24 cellular contexts compared by ENCODE assay signal in the genomic region with DNA sequence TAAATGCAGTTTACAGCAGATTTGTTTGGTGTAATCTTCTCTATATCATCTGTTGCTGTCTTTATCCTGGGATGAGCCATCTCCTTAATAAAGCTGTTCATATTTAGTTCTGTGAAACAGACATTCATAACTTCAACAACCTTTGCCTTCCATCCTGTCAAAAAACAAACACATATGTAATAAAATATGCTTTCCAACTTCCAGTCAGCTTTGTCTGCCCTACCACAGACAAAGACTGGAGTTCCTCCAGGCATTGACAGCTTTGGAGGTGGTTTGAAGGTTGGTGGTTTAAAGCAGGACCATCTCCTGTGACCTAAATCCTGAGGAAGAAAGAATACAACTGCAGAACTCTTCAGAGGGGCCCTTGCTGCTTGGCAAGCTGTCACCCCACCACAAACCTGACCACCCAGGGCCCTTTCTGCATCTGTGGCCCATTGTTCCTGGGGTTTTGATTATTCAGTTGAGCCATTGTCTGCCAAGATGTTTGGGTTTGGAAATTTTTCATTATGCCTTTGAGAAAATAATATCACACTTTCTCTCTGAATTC.
"Had no signal": no experiment of that assay in that cellular context is flagged by ENCODE, and none has a peak within 500 bp of the region (broad histone marks: within the 10 kb centered on the region; RNA-seq: fewer than 3 reads in every experiment).

No MANE protein-coding gene starts in this region.

- H3K36me3 Mint-ChIP-seq: activated naive CD8-positive, alpha-beta T cell; naive thymus-derived CD8-positive, alpha-beta T cell had no signal

- H3K27ac ChIP-seq: esophagus muscularis mucosa, gastroesophageal sphincter, heart left ventricle, left lung, ovary, psoas muscle, suprapubic skin, VCaP had no signal

- DNase-seq: activated CD4-positive, alpha-beta T cell treated with anti-CD3 and anti-CD28 coated beads, Interleukin-2, amount 50 U/mL, for 4 hours; activated CD4-positive, CD25-positive, alpha-beta regulatory T cell treated with anti-CD3 and anti-CD28 coated beads, Interleukin-2, amount 50 U/mL, for 72 hours; activated gamma-delta T cell treated with Interleukin-2 at 50 U/mL for 16 hours; activated T-cell treated with anti-CD3 and anti-CD28 coated beads, Interleukin-2, amount 50 U/mL, for 72 hours; amniotic stem cell; body of pancreas; caudate nucleus; cortex of kidney; effector CD4-positive, alpha-beta T cell; heart left ventricle; kidney; left lung; naive thymus-derived CD8-positive, alpha-beta T cell; ovary; psoas muscle; right cardiac atrium; trophoblast cell had no signal

- FAIRE-seq: kidney had no signal

- H3K36me3 ChIP-seq: esophagus muscularis mucosa, gastroesophageal sphincter, heart left ventricle, left lung, ovary, suprapubic skin had no signal

- H3K27me3 ChIP-seq: body of pancreas, esophagus muscularis mucosa, gastroesophageal sphincter, heart left ventricle, left lung, ovary, suprapubic skin had no signal

- H3K27ac Mint-ChIP-seq: activated naive CD8-positive, alpha-beta T cell; activated T-cell treated with anti-CD3 and anti-CD28 coated beads, Interleukin-2, amount 50 U/mL, for 72 hours; naive thymus-derived CD8-positive, alpha-beta T cell; stimulated activated naive CD8-positive, alpha-beta T cell treated with anti-CD3 and anti-CD28 coated beads, Interleukin-15, Interleukin-2, amounts not matched to agents 100 ng/mL and 50 ng/mL, for 24 hours; T-helper 1 cell treated with Interleukin-12 subunit alpha and Interleukin-12 subunit beta and Interleukin-4 antibody, amounts not matched to agents 30 μg/mL and 1 μg/mL, for 36 hours had no signal

- H3K9me3 ChIP-seq: body of pancreas, esophagus muscularis mucosa, gastroesophageal sphincter, heart left ventricle, left lung, ovary, psoas muscle, suprapubic skin had no signal

- ATAC-seq: activated T-cell treated with anti-CD3 and anti-CD28 coated beads, Interleukin-2, amount 50 U/mL, for 72 hours; body of pancreas; gastroesophageal sphincter; heart left ventricle; left lung; naive thymus-derived CD8-positive, alpha-beta T cell; psoas muscle; right cardiac atrium had no signal

- H3K27me3 Mint-ChIP-seq: activated naive CD8-positive, alpha-beta T cell; naive thymus-derived CD8-positive, alpha-beta T cell; stimulated activated naive CD8-positive, alpha-beta T cell treated with anti-CD3 and anti-CD28 coated beads, Interleukin-15, Interleukin-2, amounts not matched to agents 100 ng/mL and 50 ng/mL, for 24 hours had no signal

- H3K4me3 Mint-ChIP-seq: activated naive CD8-positive, alpha-beta T cell; activated T-cell treated with anti-CD3 and anti-CD28 coated beads, Interleukin-2, amount 50 U/mL, for 72 hours; naive thymus-derived CD8-positive, alpha-beta T cell; stimulated activated naive CD8-positive, alpha-beta T cell treated with anti-CD3 and anti-CD28 coated beads, Interleukin-15, Interleukin-2, amounts not matched to agents 100 ng/mL and 50 ng/mL, for 24 hours; T-helper 1 cell treated with Interleukin-12 subunit alpha and Interleukin-12 subunit beta and Interleukin-4 antibody, amounts not matched to agents 30 μg/mL and 1 μg/mL, for 36 hours had no signal

- H3K4me3 ChIP-seq: body of pancreas, esophagus muscularis mucosa, gastroesophageal sphincter, heart left ventricle, left lung, ovary, psoas muscle, suprapubic skin had no signal

- H3K9me3 Mint-ChIP-seq: activated T-cell treated with anti-CD3 and anti-CD28 coated beads, Interleukin-2, amount 50 U/mL, for 72 hours; naive thymus-derived CD8-positive, alpha-beta T cell; stimulated activated naive CD8-positive, alpha-beta T cell treated with anti-CD3 and anti-CD28 coated beads, Interleukin-15, Interleukin-2, amounts not matched to agents 100 ng/mL and 50 ng/mL, for 24 hours; T-helper 1 cell treated with Interleukin-12 subunit alpha and Interleukin-12 subunit beta and Interleukin-4 antibody, amounts not matched to agents 30 μg/mL and 1 μg/mL, for 36 hours had no signal
